ENCODE assay signal across 8 cellular contexts in the genomic region with DNA sequence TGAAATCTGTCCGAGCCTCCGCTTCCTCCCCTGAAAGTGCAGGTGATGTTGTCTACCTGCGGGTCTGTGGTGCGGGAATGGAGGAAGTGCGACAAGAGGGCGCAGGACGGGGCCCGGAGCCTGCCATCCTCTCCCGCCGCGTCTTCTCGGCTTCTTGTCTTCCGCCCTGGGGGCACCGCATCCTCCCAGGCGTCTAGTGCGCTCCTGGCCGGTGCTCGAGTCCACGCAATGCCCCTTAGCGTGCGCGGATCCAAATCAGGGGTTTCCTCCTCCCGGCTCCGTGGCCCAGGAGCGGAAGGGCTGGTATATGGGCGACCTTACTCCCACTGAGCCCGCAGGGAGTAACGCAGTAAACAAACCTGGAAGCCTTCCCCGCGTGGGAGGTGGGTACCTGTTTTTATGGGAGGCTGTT. TPM values are rescaled to one million over a fixed set of nuclear protein-coding genes. Genes with fewer than 3 reads are reported as not detected.
DNase-seq lines count a peak whose midpoint lies in the region; ATAC-seq and TF ChIP-seq lines count a peak whose summit lies in the region.

No MANE protein-coding gene starts in this region.

- H3K9me3 ChIP-seq in fibroblast of lung (ENCODE audit: control insufficient read depth, insufficient read depth, low read depth, low read length): no peaks in the 10 kb centered on the region
- H3K9me3 ChIP-seq in neutrophil: no peaks in the 10 kb centered on the region

- H3K79me2 ChIP-seq in ACC112 (ENCODE audit: control insufficient read depth, insufficient read depth, low read length, unreplicated experiment) (peaks cover 9% of the 10 kb centered on the region), fibroblast of lung (ENCODE audit: control insufficient read depth, insufficient read depth, low read length) (peaks cover 9% of the 10 kb centered on the region)

- TF ChIP-seq CTCF in fibroblast of lung (conservative IDR thresholded peaks at IDR 0.05 in 1 of 2, IDR thresholded peaks at IDR 0.05 in 1 of 2; ENCODE audit: low read depth in 1 of 2, low read length in 2 of 2) (no peak), neutrophil (IDR thresholded peaks at IDR 0.05) (no peak)

- H3K9ac ChIP-seq in fibroblast of lung (ENCODE audit: insufficient read depth, low read length): peak overlapping the region; percentile 84

- H2AFZ ChIP-seq in ACC112 (ENCODE audit: low read length, unreplicated experiment): no peak overlapping the region
- H2AFZ ChIP-seq in fibroblast of lung (ENCODE audit: low read length): peak overlapping the region; percentile 97

- DNase-seq in KBM-7 (peak; percentile 48), activated T-cell treated with anti-CD3 and anti-CD28 coated beads for 24 hours (ENCODE audit: low read depth) (peak; percentile 23), fibroblast of lung (ENCODE audit: low read depth in 2 of 2) (no peak), NCI-H2196 (lab: John Stamatoyannopoulos, UW; ENCODE audit: unreplicated experiment) (no peak)

- in situ Hi-C loops in KBM-7 (cut with MboI; ENCODE audit: low pct_unique_long_range_greater_than_20kb, low sequenced_read_pairs): no loop called here

- H3K27me3 ChIP-seq in ACC112 (ENCODE audit: insufficient read depth, low read length) (no peaks in the 10 kb centered on the region), fibroblast of lung (ENCODE audit: control insufficient read depth, insufficient read depth, low read length) (no peaks in the 10 kb centered on the region), neutrophil (no peaks in the 10 kb centered on the region)

- no peaks in the 10 kb centered on the region for H3K36me3 ChIP-seq in ACC112 (ENCODE audit: insufficient read depth, low read length)
- peaks cover 1% of the 10 kb centered on the region for H3K36me3 ChIP-seq in fibroblast of lung (ENCODE audit: control insufficient read depth, insufficient read depth, low read length)
- H3K36me3 ChIP-seq in neutrophil: no peaks in the 10 kb centered on the region

- ATAC-seq in GM19455 (IDR thresholded peaks at IDR 0.05; ENCODE audit: unreplicated experiment): peak; percentile 25
- ATAC-seq in GM18520 (IDR thresholded peaks at IDR 0.05; ENCODE audit: unreplicated experiment): no peak

- peak overlapping the region; percentile 93 for H3K4me2 ChIP-seq in fibroblast of lung (ENCODE audit: extremely low read depth, insufficient read depth, low read length)

- H3K4me3 ChIP-seq in ACC112 (ENCODE audit: low read depth, low read length) (peak overlapping the region; percentile 98), fibroblast of lung (replicated peaks in 1 of 4; ENCODE audit: control extremely low read depth in 1 of 4, insufficient read depth in 1 of 4, low read depth in 3 of 4, low read length in 4 of 4) (peak overlapping the region; percentile 74 to 98 (median 94)), neutrophil (ENCODE audit: low read depth in 1 of 2, low read length in 1 of 2) (peak overlapping the region; percentile 84 to 90)

- no peaks in the 10 kb centered on the region for H4K20me1 ChIP-seq in fibroblast of lung (ENCODE audit: control insufficient read depth, extremely low read depth, insufficient read depth, low read length)

- H3K27ac ChIP-seq in ACC112 (ENCODE audit: low read depth, low read length) (peak overlapping the region; percentile 52; the same call in 1 of the 2 replicates), fibroblast of lung (ENCODE audit: insufficient read depth, low read length) (peak overlapping the region; percentile 82), neutrophil (peak overlapping the region; percentile 93)

- H3K4me1 ChIP-seq in ACC112 (ENCODE audit: control insufficient read depth, insufficient read depth, low read length, unreplicated experiment) (no peaks in the 10 kb centered on the region), fibroblast of lung (ENCODE audit: control insufficient read depth, extremely low read depth, insufficient read depth, low read length) (no peaks in the 10 kb centered on the region), neutrophil (ENCODE audit: control insufficient read depth in 1 of 2, insufficient read depth in 1 of 2, low read depth in 1 of 2, low read length in 1 of 2) (peaks cover 19 to 21% of the 10 kb centered on the region in 2 experiments)

RNA-seq across cellular contexts. Expression of gene SFI1, which starts 0.4 kb away (rescaled TPM):
- total RNA-seq in fibroblast of lung: 10.0 and 11.4 TPM in 2 replicates
- polyA plus RNA-seq in fibroblast of lung: 3.6 and 6.2 TPM in 2 replicates
- polyA plus RNA-seq in fibroblast of lung (2012): 4.9 TPM in 2 replicates
- 14.4 and 20.8 TPM in 2 replicates for polyA minus RNA-seq in fibroblast of lung (ENCODE audit: low replicate concordance)

RNA-seq across cellular contexts. Expression of gene EIF4ENIF1, which starts 7.1 kb away (rescaled TPM):
- total RNA-seq in fibroblast of lung: 12.6 and 13.9 TPM in 2 replicates
- polyA plus RNA-seq in fibroblast of lung: 25.2 and 25.7 TPM in 2 replicates
- polyA plus RNA-seq in fibroblast of lung (2012): 14.8 and 15.4 TPM in 2 replicates
- 23.4 and 26.2 TPM in 2 replicates for polyA minus RNA-seq in fibroblast of lung (ENCODE audit: low replicate concordance)

Comparison
In these comparisons a context has a peak if more than half of its experiments do, and no peak if none do; other contexts are left out.
1. DNase-seq: peak in KBM-7 (single experiment) and activated T-cell treated with anti-CD3 and anti-CD28 coated beads for 24 hours (single experiment); none in fibroblast of lung (0 of 2) and NCI-H2196 (single experiment).
2. Peak in every context shown above with its lines, with median percentiles within 50 percentile points of each other: H3K27ac ChIP-seq and H3K4me3 ChIP-seq.